Comparison of ENCODE assay signal across 20 cellular contexts in the genomic region with DNA sequence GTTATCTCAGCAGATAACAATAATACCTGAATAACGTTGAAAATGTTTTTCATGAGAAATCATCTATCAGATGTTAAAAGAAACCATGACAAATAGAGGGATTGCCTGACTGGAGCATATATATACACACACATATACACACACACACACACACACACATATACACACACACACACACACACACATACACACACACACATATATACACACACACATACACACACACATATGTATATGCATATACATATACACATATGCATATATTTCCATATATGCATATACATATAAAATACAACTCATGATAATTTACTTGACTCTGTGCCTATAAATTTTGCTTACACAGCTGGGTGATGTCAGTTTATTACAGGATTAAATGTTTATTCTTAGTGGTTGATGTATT.
DNase-seq lines count a peak whose midpoint lies in the region; ATAC-seq and TF ChIP-seq lines count a peak whose summit lies in the region.
"Had no signal": no experiment of that assay in that cellular context is flagged by ENCODE, and none has a peak within 500 bp of the region (broad histone marks: within the 10 kb centered on the region; RNA-seq: fewer than 3 reads in every experiment).

No MANE protein-coding gene starts in this region.

- intact Hi-C loops in IMR-90 (cut with micrococcal nuclease) (no loop called here), psoas muscle (cut with DNase I) (no loop called here)

- no peaks in the 10 kb centered on the region for H3K27me3 Mint-ChIP-seq in nephron (ENCODE audit: low read depth)

- no peak overlapping the region for H4K91ac ChIP-seq in IMR-90 (ENCODE audit: insufficient read depth, low read depth, low read length)

- no CpG with 5 or more reads among the region's 1 CpG for WGBS in IMR-90 (ENCODE audit: extremely low coverage in 2 of 2, insufficient read length in 1 of 2), 2 experiments
- WGBS in psoas muscle, 3 donors = 69 to 91% (median 79%) methylated on average over 1 of the region's 1 CpG

- TF ChIP-seq CTCF in IMR-90 (conservative IDR thresholded peaks at IDR 0.05; ENCODE audit: low read depth, low read length) = no peak
- TF ChIP-seq CTCF in nephron (IDR thresholded peaks at IDR 0.05; ENCODE audit: unreplicated experiment in 3 of 3) = no peak
- TF ChIP-seq CTCF in psoas muscle (IDR thresholded peaks at IDR 0.05) = no peak

- H3K14ac ChIP-seq in IMR-90 (replicated peaks; ENCODE audit: low read depth, low read length) = no peak overlapping the region

- no peaks in the 10 kb centered on the region for H3K36me3 ChIP-seq in IMR-90 (ENCODE audit: control insufficient read depth, insufficient read depth, low read length)
- no peaks in the 10 kb centered on the region for H3K36me3 ChIP-seq in psoas muscle (ENCODE audit: insufficient read depth in 1 of 2, low read depth in 1 of 2)

- peak overlapping the region; percentile 53 to 98 (median 98) for H3K27ac Mint-ChIP-seq in nephron
- H3K27ac Mint-ChIP-seq: CD8-positive, alpha-beta T cell; H9 had no signal

- CTCF ChIA-PET in IMR-90 (lab: Yijun Ruan, JAX) = no interaction called here

- H3K4me3 Mint-ChIP-seq in nephron = no peak overlapping the region
- H3K4me3 Mint-ChIP-seq: CD8-positive, alpha-beta T cell; H9 had no signal

- H2AFZ ChIP-seq in IMR-90 (replicated peaks; ENCODE audit: low read length, poor library complexity) = no peak overlapping the region
- H2AFZ ChIP-seq: GM23248 had no signal

- in situ Hi-C loops in IMR-90 (cut with MboI; ENCODE audit: low sequenced_read_pairs) = no loop called here

- POLR2A ChIA-PET in IMR-90 (lab: Charles Lee; ENCODE audit: unreplicated experiment) = no interaction called here

- peaks cover 13% of the 10 kb centered on the region for H3K4me1 ChIP-seq in IMR-90 (ENCODE audit: control insufficient read depth, insufficient read depth, low read length)
- peaks cover 14% of the 10 kb centered on the region for H3K4me1 ChIP-seq in psoas muscle

- TF ChIP-seq POLR2A in IMR-90 (IDR thresholded peaks at IDR 0.05; ENCODE audit: low read depth, low read length) = no peak

- no peak overlapping the region for H2AK5ac ChIP-seq in IMR-90 (ENCODE audit: low read depth, low read length)

- no peaks in the 10 kb centered on the region for H3K9me1 ChIP-seq in IMR-90 (ENCODE audit: insufficient read depth, low read length)

- H3K4me3 ChIP-seq in IMR-90 (ENCODE audit: insufficient read depth, low read depth, low read length) = no peak overlapping the region
- no peak overlapping the region for H3K4me3 ChIP-seq in psoas muscle
- H3K4me3 ChIP-seq: GM23248 had no signal

- no peaks in the 10 kb centered on the region for H3K27me3 ChIP-seq in IMR-90 (ENCODE audit: control insufficient read depth, insufficient read depth, low read length)
- H3K27me3 ChIP-seq in psoas muscle (ENCODE audit: insufficient read depth in 3 of 3, low read length in 2 of 3) = no peaks in the 10 kb centered on the region

- no peak overlapping the region for H3K23ac ChIP-seq in IMR-90 (ENCODE audit: low read depth, low read length)

- H3K27ac ChIP-seq in IMR-90 (ENCODE audit: insufficient read depth, low read length) (no peak overlapping the region), cingulate gyrus (ENCODE audit: low read depth, low read length) (peak overlapping the region; percentile 87), temporal lobe (ENCODE audit: low read depth, low read length) (peak overlapping the region; percentile 77), psoas muscle (no peak overlapping the region)
- H3K27ac ChIP-seq: GM23248 had no signal

- dilution Hi-C loops in IMR-90 (cut with HindIII; ENCODE audit: low sequenced_read_pairs, unreplicated experiment) = no loop called here

- no peaks in the 10 kb centered on the region for H3K79me1 ChIP-seq in IMR-90 (ENCODE audit: low read depth in 1 of 2, low read length in 2 of 2)

- H3K36me3 Mint-ChIP-seq in nephron (ENCODE audit: low read depth) = no peaks in the 10 kb centered on the region
- H3K36me3 Mint-ChIP-seq: CD8-positive, alpha-beta T cell had no signal

- peak overlapping the region; percentile 77; the same call in 1 of the 2 replicates for H3K18ac ChIP-seq in IMR-90 (ENCODE audit: low read depth, low read length)

- H4K20me1 ChIP-seq in IMR-90 (ENCODE audit: insufficient read depth, low read length) = no peaks in the 10 kb centered on the region

- H2AK9ac ChIP-seq in IMR-90 (replicated peaks; ENCODE audit: low read depth, low read length, poor library complexity) = no peak overlapping the region

- TF ChIP-seq RAD21 in IMR-90 (IDR thresholded peaks at IDR 0.05; ENCODE audit: low read length) = no peak

- H3K4me2 ChIP-seq in IMR-90 (ENCODE audit: low read depth, low read length) = no peak overlapping the region

- BruUV-seq in IMR-90 (replicated peaks; lab: Mats Ljungman, UMichigan) = no TSS peak

- peaks cover 2% of the 10 kb centered on the region for H3K9me3 Mint-ChIP-seq in nephron
- H3K9me3 Mint-ChIP-seq: H9 had no signal

- no peak overlapping the region for H2BK20ac ChIP-seq in IMR-90 (ENCODE audit: low read depth, low read length)

- DNase-seq in IMR-90 (no peak), 8988T (no peak), psoas muscle (no peak)
- DNase-seq: AML-193; CD8-positive, alpha-beta T cell; DMS153; GM23248; H9; KG1; NCI-H1092 treated with DMSO at 0.1 percent for 48 hours; NCI-H146; NCI-H2029; NCI-H2227 treated with DMSO at 0.1 percent for 48 hours; NCI-H510A; NCI-H774; NK-92 treated with Interleukin-12 subunit alpha and Interleukin-12 subunit beta, amount 100 ng/mL, for 24 hours had no signal

- no peak overlapping the region for H3K4ac ChIP-seq in IMR-90 (ENCODE audit: low read depth, low read length)

- H4K8ac ChIP-seq in IMR-90 (ENCODE audit: low read depth in 2 of 2, low read length in 2 of 2) = no peak overlapping the region; a peak in 2 of 4 replicates

- ATAC-seq in IMR-90 (ENCODE audit: low read depth) (no peak), HG03520 (IDR thresholded peaks at IDR 0.05; ENCODE audit: unreplicated experiment) (no peak), psoas muscle (no peak)
- ATAC-seq: CD8-positive, alpha-beta T cell had no signal

- no peak overlapping the region for H3K56ac ChIP-seq in IMR-90 (ENCODE audit: extremely low read depth, insufficient read depth, low read length)

- no peak overlapping the region for H2BK5ac ChIP-seq in IMR-90 (ENCODE audit: low read depth, low read length, poor library complexity, severe bottlenecking)

- H3K9me3 ChIP-seq in IMR-90 (ENCODE audit: control insufficient read depth, insufficient read depth, low read length) (no peaks in the 10 kb centered on the region), psoas muscle (no peaks in the 10 kb centered on the region)

- H3K4me1 Mint-ChIP-seq in nephron = peaks cover 44% of the 10 kb centered on the region

- no peak overlapping the region for H3K9ac ChIP-seq in IMR-90 (ENCODE audit: low read depth, low read length)
- H3K9ac ChIP-seq: GM23248 had no signal

- no peak overlapping the region for H2BK15ac ChIP-seq in IMR-90 (ENCODE audit: low read depth, low read length)

- no peak overlapping the region for H4K5ac ChIP-seq in IMR-90 (ENCODE audit: low read depth, low read length)

- H2BK120ac ChIP-seq in IMR-90 (ENCODE audit: low read depth, low read length) = no peak overlapping the region

TF ChIP-seq in IMR-90, 13 proteins besides CTCF, POLR2A, EP300 and RAD21:
- no peak for TF ChIP-seq MXI1 (IDR thresholded peaks at IDR 0.05; ENCODE audit: borderline replicate concordance, low read depth, low read length)
- TF ChIP-seq FOS (IDR thresholded peaks at IDR 0.05; ENCODE audit: low read depth, low read length) = no peak
- no peak for TF ChIP-seq BHLHE40 (IDR thresholded peaks at IDR 0.05; ENCODE audit: low read depth, low read length)
- TF ChIP-seq SMC3 (IDR thresholded peaks at IDR 0.05; ENCODE audit: low read depth, low read length) = no peak
- TF ChIP-seq RFX5 (IDR thresholded peaks at IDR 0.05; ENCODE audit: low read depth, low read length) = no peak
- no peak for TF ChIP-seq RCOR1 (IDR thresholded peaks at IDR 0.05; ENCODE audit: insufficient replicate concordance, low read length)
- TF ChIP-seq NFE2L2 (IDR thresholded peaks at IDR 0.05; ENCODE audit: low read depth, low read length) = no peak

Comparison
In these comparisons a context has a peak if more than half of its experiments do, and no peak if none do; other contexts are left out.
1. H3K27ac ChIP-seq: peak in cingulate gyrus (single experiment) and temporal lobe (single experiment); none in IMR-90 (single experiment) and psoas muscle (single experiment).